In the genomic region with DNA sequence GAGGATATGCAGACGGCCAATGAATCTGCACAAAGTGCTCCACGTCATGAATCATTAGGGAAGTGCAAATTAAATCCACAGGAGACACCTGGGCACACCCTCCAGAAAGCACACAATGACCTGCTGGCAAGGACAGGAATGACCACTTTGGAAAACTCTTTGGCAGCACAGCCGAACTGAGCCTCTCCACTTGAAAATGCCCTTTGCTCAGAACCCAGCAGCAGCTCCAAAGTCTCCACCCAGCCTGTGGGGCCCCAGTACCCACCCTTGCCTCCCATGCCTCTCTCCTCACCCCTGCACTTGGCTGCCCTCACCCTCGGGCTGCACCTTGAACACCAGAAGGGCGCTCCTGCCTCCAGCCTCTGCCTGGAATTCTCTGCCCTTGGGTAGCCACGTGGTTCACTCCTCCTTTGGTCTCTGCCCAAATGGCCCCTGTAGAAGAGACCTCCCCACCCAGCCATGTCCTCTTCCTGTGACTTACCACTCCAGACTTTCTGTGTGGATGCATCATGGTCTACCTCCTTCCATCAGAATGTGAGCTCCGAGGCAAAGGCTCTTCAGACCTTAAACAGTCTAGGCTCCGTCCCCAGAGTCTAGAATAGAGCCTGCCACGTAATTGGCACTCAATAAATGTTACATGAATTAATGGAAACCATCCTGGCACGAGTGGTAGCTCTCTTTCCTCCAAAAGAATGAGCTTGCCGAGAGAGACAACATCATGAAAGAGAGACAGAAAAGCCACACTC, we compare ENCODE assay signal across 8 cellular contexts. TPM values are rescaled to one million over a fixed set of nuclear protein-coding genes. Genes with fewer than 3 reads are reported as not detected.
"Had no signal": no experiment of that assay in that cellular context is flagged by ENCODE, and none has a peak within 500 bp of the region (broad histone marks: within the 10 kb centered on the region; RNA-seq: fewer than 3 reads in every experiment).

No MANE protein-coding gene starts in this region.

RNA-seq across cellular contexts. Expression of a gene that starts 50.8 kb away (rescaled TPM):
- total RNA-seq: activated naive CD4-positive, alpha-beta T cell treated with anti-CD3 and anti-CD28 coated beads for 36 hours; dermis microvascular lymphatic vessel endothelial cell; fibroblast of villous mesenchyme; natural killer cell; ovary; sigmoid colon; spleen; uterus had no signal
- polyA plus RNA-seq: sigmoid colon, spleen had no signal
